In the genomic region with DNA sequence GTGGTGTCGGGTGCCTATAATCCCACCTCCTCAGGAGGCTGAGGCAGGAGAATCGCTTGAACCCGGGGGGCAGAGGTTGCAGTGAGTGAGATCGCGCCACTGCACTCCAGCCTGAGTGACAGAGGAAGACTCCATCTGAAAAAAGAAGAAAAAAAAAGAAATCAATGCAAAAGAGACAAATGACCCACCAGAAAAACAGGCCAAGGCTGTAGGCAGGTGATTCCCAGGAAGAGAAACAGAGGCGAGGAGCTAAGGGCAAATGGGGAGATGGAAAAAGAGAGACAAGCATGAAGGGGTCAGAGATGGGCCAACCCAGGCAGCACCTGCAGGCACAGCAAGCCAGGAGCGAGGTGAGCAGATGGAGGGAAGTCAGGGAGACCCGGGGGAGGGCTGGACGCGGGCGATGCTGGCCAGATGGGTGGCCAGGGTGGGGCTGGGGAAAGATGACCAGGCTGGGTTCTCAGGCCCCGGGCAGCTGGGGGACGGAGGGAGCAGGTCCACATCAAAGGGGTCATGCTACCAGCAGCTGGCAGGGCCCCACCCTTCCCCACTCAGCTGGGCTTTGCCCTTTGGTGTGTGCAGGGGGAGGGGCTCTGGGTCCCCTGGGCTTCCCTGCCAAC, we compare ENCODE assay signal across 27 cellular contexts.
DNase-seq lines count a peak whose midpoint lies in the region; ATAC-seq and TF ChIP-seq lines count a peak whose summit lies in the region.
"Had no signal": no experiment of that assay in that cellular context is flagged by ENCODE, and none has a peak within 500 bp of the region (broad histone marks: within the 10 kb centered on the region; RNA-seq: fewer than 3 reads in every experiment).

No MANE protein-coding gene starts in this region.

- H3K4me3 Mint-ChIP-seq in stimulated activated effector memory CD8-positive, alpha-beta T cell treated with anti-CD3 and anti-CD28 coated beads, Interleukin-12 subunit alpha, Interleukin-12 subunit beta, amount 100 ng/mL, for 72 hours, result no peak overlapping the region
- H3K4me3 Mint-ChIP-seq: activated naive CD4-positive, alpha-beta T cell treated with anti-CD3 and anti-CD28 coated beads for 36 hours; CD4-positive, alpha-beta T cell; IgD-negative memory B cell had no signal

- POLR2A ChIA-PET in HEK293 (lab: Yijun Ruan, JAX), result no interaction called here

- CTCF ChIA-PET in HEK293 (lab: Yijun Ruan, JAX), result interaction anchor here (0.7 kb wide), 1 partner anchor 109 kb away, joined by 4 read pairs; no protein-coding TSS in a partner anchor

- H3K4me3 ChIP-seq in HEK293 (ENCODE audit: low read depth, low read length), result no peak overlapping the region
- H3K4me3 ChIP-seq: cardiac muscle cell, mucosa of descending colon, thyroid gland had no signal

- no peaks in the 10 kb centered on the region for H3K9me3 Mint-ChIP-seq in stimulated activated effector memory CD8-positive, alpha-beta T cell treated with anti-CD3 and anti-CD28 coated beads, Interleukin-12 subunit alpha, Interleukin-12 subunit beta, amount 100 ng/mL, for 72 hours
- H3K9me3 Mint-ChIP-seq: activated naive CD4-positive, alpha-beta T cell treated with anti-CD3 and anti-CD28 coated beads for 36 hours; CD4-positive, alpha-beta T cell; IgD-negative memory B cell had no signal

- no peaks in the 10 kb centered on the region for H3K4me1 ChIP-seq in HEK293 (ENCODE audit: control insufficient read depth, insufficient read depth, low read length)

- H3K9me3 ChIP-seq in HEK293 (ENCODE audit: control insufficient read depth, insufficient read depth, low read depth, low read length), result no peaks in the 10 kb centered on the region
- H3K9me3 ChIP-seq: mucosa of descending colon, SK-N-SH, thyroid gland had no signal

- H3K27me3 ChIP-seq in layer of hippocampus (ENCODE audit: control insufficient read depth, insufficient read depth, low read length), result no peaks in the 10 kb centered on the region
- H3K27me3 ChIP-seq: cardiac muscle cell, thyroid gland had no signal

- H3K27ac Mint-ChIP-seq in stimulated activated effector memory CD8-positive, alpha-beta T cell treated with anti-CD3 and anti-CD28 coated beads, Interleukin-12 subunit alpha, Interleukin-12 subunit beta, amount 100 ng/mL, for 72 hours, result peak overlapping the region; percentile 60
- H3K27ac Mint-ChIP-seq: activated naive CD4-positive, alpha-beta T cell treated with anti-CD3 and anti-CD28 coated beads for 36 hours; CD4-positive, alpha-beta T cell had no signal

- ATAC-seq in stimulated activated effector memory CD8-positive, alpha-beta T cell treated with anti-CD3 and anti-CD28 coated beads, Interleukin-12 subunit alpha, Interleukin-12 subunit beta, amount 100 ng/mL, for 72 hours, result no peak
- ATAC-seq in HG03432 (IDR thresholded peaks at IDR 0.05; ENCODE audit: unreplicated experiment) (no peak), HG03196 (IDR thresholded peaks at IDR 0.05; ENCODE audit: unreplicated experiment) (no peak)
- ATAC-seq: HCT116, mucosa of descending colon had no signal

- H3K36me3 Mint-ChIP-seq in stimulated activated effector memory CD8-positive, alpha-beta T cell treated with anti-CD3 and anti-CD28 coated beads, Interleukin-12 subunit alpha, Interleukin-12 subunit beta, amount 100 ng/mL, for 72 hours, result peaks cover 13% of the 10 kb centered on the region

- H3K36me3 ChIP-seq in HEK293 (ENCODE audit: control insufficient read depth in 2 of 2, insufficient read depth in 1 of 2, low read length in 2 of 2), result no peaks in the 10 kb centered on the region
- H3K36me3 ChIP-seq: cardiac muscle cell, thyroid gland had no signal

- DNase-seq in stimulated activated effector memory CD8-positive, alpha-beta T cell treated with anti-CD3 and anti-CD28 coated beads, Interleukin-12 subunit alpha, Interleukin-12 subunit beta, amount 100 ng/mL, for 72 hours (ENCODE audit: low spot score in 2 of 2), result no peak
- no peak for DNase-seq in GDM1 (lab: John Stamatoyannopoulos, UW)
- DNase-seq: activated CD4-positive, alpha-beta T cell treated with anti-CD3 and anti-CD28 coated beads for 48 hours; activated naive CD4-positive, alpha-beta T cell treated with anti-CD3 and anti-CD28 coated beads for 36 hours; activated T-cell treated with anti-CD3 and anti-CD28 coated beads, Interleukin-2, amount 50 U/mL, for 48 hours; anterior cingulate cortex; CD4-positive, alpha-beta T cell; dermis blood vessel endothelial cell; DMS153; hippocampal formation; mucosa of descending colon; NCI-H1105 treated with DMSO at 0.1 percent for 48 hours; NCI-H2029 treated with DMSO at 0.1 percent for 48 hours; NCI-H2227 treated with DMSO at 0.1 percent for 48 hours; NCI-H69; SK-N-SH; T-helper 2 cell; thyroid gland had no signal

- H3K4me1 Mint-ChIP-seq in stimulated activated effector memory CD8-positive, alpha-beta T cell treated with anti-CD3 and anti-CD28 coated beads, Interleukin-12 subunit alpha, Interleukin-12 subunit beta, amount 100 ng/mL, for 72 hours, result no peaks in the 10 kb centered on the region

- no peak for TF ChIP-seq CTCF in HEK293 (tag by site-specific recombination; IDR thresholded peaks at IDR 0.05)

- H3K27ac ChIP-seq in HEK293 (ENCODE audit: extremely low read depth, low read depth, low read length) (no peak overlapping the region), angular gyrus (ENCODE audit: low read depth, low read length) (peak overlapping the region; percentile 99), layer of hippocampus (ENCODE audit: low read depth, low read length) (peak overlapping the region; percentile 92)
- H3K27ac ChIP-seq: cardiac muscle cell, RWPE1 had no signal

TF ChIP-seq in HEK293, 187 proteins besides CTCF, POLR2A, EP300 and RAD21:
- no peak for TF ChIP-seq WT1 (tag by site-specific recombination; IDR thresholded peaks at IDR 0.05)
- TF ChIP-seq, protein P1, sequence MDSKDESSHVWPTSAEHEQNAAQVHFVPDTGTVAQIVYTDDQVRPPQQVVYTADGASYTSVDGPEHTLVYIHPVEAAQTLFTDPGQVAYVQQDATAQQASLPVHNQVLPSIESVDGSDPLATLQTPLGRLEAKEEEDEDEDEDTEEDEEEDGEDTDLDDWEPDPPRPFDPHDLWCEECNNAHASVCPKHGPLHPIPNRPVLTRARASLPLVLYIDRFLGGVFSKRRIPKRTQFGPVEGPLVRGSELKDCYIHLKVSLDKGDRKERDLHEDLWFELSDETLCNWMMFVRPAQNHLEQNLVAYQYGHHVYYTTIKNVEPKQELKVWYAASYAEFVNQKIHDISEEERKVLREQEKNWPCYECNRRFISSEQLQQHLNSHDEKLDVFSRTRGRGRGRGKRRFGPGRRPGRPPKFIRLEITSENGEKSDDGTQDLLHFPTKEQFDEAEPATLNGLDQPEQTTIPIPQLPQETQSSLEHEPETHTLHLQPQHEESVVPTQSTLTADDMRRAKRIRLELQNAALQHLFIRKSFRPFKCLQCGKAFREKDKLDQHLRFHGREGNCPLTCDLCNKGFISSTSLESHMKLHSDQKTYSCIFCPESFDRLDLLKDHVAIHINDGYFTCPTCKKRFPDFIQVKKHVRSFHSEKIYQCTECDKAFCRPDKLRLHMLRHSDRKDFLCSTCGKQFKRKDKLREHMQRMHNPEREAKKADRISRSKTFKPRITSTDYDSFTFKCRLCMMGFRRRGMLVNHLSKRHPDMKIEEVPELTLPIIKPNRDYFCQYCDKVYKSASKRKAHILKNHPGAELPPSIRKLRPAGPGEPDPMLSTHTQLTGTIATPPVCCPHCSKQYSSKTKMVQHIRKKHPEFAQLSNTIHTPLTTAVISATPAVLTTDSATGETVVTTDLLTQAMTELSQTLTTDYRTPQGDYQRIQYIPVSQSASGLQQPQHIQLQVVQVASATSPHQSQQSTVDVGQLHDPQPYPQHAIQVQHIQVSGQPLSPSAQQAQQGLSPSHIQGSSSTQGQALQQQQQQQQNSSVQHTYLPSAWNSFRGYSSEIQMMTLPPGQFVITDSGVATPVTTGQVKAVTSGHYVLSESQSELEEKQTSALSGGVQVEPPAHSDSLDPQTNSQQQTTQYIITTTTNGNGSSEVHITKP (tag by site-specific recombination; IDR thresholded peaks at IDR 0.05), result peak; percentile 91
